Comparison of ENCODE assay signal across 9 cellular contexts in genomic region chr6:85405175-85405852, GRCh38. TPM values are rescaled to one million over a fixed set of nuclear protein-coding genes. Genes with fewer than 3 reads are reported as not detected.
DNase-seq lines count a peak whose midpoint lies in the region; ATAC-seq, FAIRE-seq and TF ChIP-seq lines count a peak whose summit lies in the region.
"Had no signal": no experiment of that assay in that cellular context is flagged by ENCODE, and none has a peak within 500 bp of the region (broad histone marks: within the 10 kb centered on the region; RNA-seq: fewer than 3 reads in every experiment).

No MANE protein-coding gene starts in this region.

- no peak overlapping the region for H2AK5ac ChIP-seq in H1 (ENCODE audit: low read depth, low read length)

- TF ChIP-seq EP300 in H1 (IDR thresholded peaks at IDR 0.05; ENCODE audit: borderline replicate concordance in 1 of 2, low read depth in 2 of 2, low read length in 2 of 2) (no peak), stomach (IDR thresholded peaks at IDR 0.05) (no peak)

- peaks cover 50% of the 10 kb centered on the region for H3K4me1 Mint-ChIP-seq in T-helper 1 cell treated with Interleukin-12 subunit alpha and Interleukin-12 subunit beta and Interleukin-4 antibody, amounts not matched to agents 30 μg/mL and 1 μg/mL, for 36 hours (ENCODE audit: low read depth)

- no peak overlapping the region for H3K27ac ChIP-seq in H1 (ENCODE audit: low read depth, low read length)
- H3K27ac ChIP-seq in stomach: peak overlapping the region; percentile 66 to 84 (median 71)

- no peaks in the 10 kb centered on the region; a peak in 1 of 7 replicates for H3K27me3 ChIP-seq in H1 (replicated peaks in 1 of 4; ENCODE audit: control insufficient read depth in 3 of 4, extremely low read depth in 1 of 4, insufficient read depth in 3 of 4, low read length in 3 of 4)
- no peaks in the 10 kb centered on the region for H3K27me3 ChIP-seq in stomach

- H3K27ac Mint-ChIP-seq in T-helper 1 cell treated with Interleukin-12 subunit alpha and Interleukin-12 subunit beta and Interleukin-4 antibody, amounts not matched to agents 30 μg/mL and 1 μg/mL, for 36 hours: peak overlapping the region; percentile 88

- H3K23me2 ChIP-seq in H1 (ENCODE audit: low read depth, low read length): no peaks in the 10 kb centered on the region

- H3K27me3 Mint-ChIP-seq in T-helper 1 cell treated with Interleukin-12 subunit alpha and Interleukin-12 subunit beta and Interleukin-4 antibody, amounts not matched to agents 30 μg/mL and 1 μg/mL, for 36 hours (ENCODE audit: low read depth): no peaks in the 10 kb centered on the region

- H3K9ac ChIP-seq in H1 (replicated peaks in 1 of 4; ENCODE audit: extremely low read depth in 1 of 4, low read depth in 3 of 4, low read length in 3 of 4): no peak overlapping the region

- H3K4me1 ChIP-seq in H1 (replicated peaks in 1 of 4; ENCODE audit: control insufficient read depth in 3 of 4, insufficient read depth in 4 of 4, low read length in 3 of 4) (peaks cover 0 to 8% (median 4%) of the 10 kb centered on the region in 4 experiments; a peak in 3 of 7 replicates), stomach (peaks cover 26 to 46% (median 37%) of the 10 kb centered on the region in 4 donors)

- no peak for FAIRE-seq in H1 (lab: Jason Lieb, UNC)
- FAIRE-seq: A204.1 had no signal

- H3K9me3 ChIP-seq in H1 (ENCODE audit: insufficient read depth in 2 of 2, low read depth in 1 of 2, low read length in 1 of 2) (no peaks in the 10 kb centered on the region), stomach (no peaks in the 10 kb centered on the region)

- no peak for TF ChIP-seq POLR2A in H1 (IDR thresholded peaks at IDR 0.05; ENCODE audit: control extremely low read depth in 1 of 2, low read depth in 2 of 2, low read length in 2 of 2)
- TF ChIP-seq POLR2A in stomach (IDR thresholded peaks at IDR 0.05): no peak

- H3K79me1 ChIP-seq in H1 (ENCODE audit: low read depth, low read length): no peaks in the 10 kb centered on the region

- peak; percentile 36 for ATAC-seq in HG03442 (IDR thresholded peaks at IDR 0.05; ENCODE audit: unreplicated experiment)

- no peaks in the 10 kb centered on the region for H3K79me2 ChIP-seq in H1 (ENCODE audit: control insufficient read depth in 1 of 2, insufficient read depth in 2 of 2, low read length in 2 of 2)

- TF ChIP-seq CTCF in H1 (IDR thresholded peaks at IDR 0.05; ENCODE audit: control extremely low read depth in 1 of 3, insufficient read depth in 1 of 3, low read depth in 1 of 3, low read length in 3 of 3): no peak
- TF ChIP-seq CTCF in stomach (IDR thresholded peaks at IDR 0.05): no peak

- no peak overlapping the region for H3K56ac ChIP-seq in H1 (replicated peaks; ENCODE audit: insufficient read length, low read depth, low read length)

- H2BK20ac ChIP-seq in H1 (ENCODE audit: low read length): no peak overlapping the region

- H3K4me3 ChIP-seq in H1 (ENCODE audit: extremely low read depth in 1 of 4, insufficient read depth in 2 of 4, low read depth in 3 of 4, low read length in 4 of 4) (no peak overlapping the region), stomach (no peak overlapping the region)

- peak overlapping the region; percentile 34 for H3K4me3 Mint-ChIP-seq in T-helper 1 cell treated with Interleukin-12 subunit alpha and Interleukin-12 subunit beta and Interleukin-4 antibody, amounts not matched to agents 30 μg/mL and 1 μg/mL, for 36 hours

- intact Hi-C loops in stomach (cut with DNase I; ENCODE audit: low total_unique reads): no loop called here

- H4K8ac ChIP-seq in H1 (ENCODE audit: extremely low read depth, insufficient read depth, low read length): no peak overlapping the region

- CTCF ChIA-PET in H1 (lab: Charles Lee; ENCODE audit: partially characterized antibody): interaction anchor here (1.5 kb wide), 1 partner anchor 78 kb away, joined by 10 read pairs; no protein-coding TSS in a partner anchor

- H3K36me3 Mint-ChIP-seq in T-helper 1 cell treated with Interleukin-12 subunit alpha and Interleukin-12 subunit beta and Interleukin-4 antibody, amounts not matched to agents 30 μg/mL and 1 μg/mL, for 36 hours (ENCODE audit: low read depth): no peaks in the 10 kb centered on the region

- H2BK15ac ChIP-seq in H1 (ENCODE audit: low read length): 0 out of 2 replicates have a peak overlapping the region, but pooled peaks have one; percentile 23

- no peak overlapping the region for H4K5ac ChIP-seq in H1 (ENCODE audit: insufficient read length, low read depth, low read length)

- no peak overlapping the region for H2BK120ac ChIP-seq in H1 (replicated peaks; ENCODE audit: low read depth, low read length)

- POLR2A ChIA-PET in H1 (lab: Charles Lee; ENCODE audit: partially characterized antibody): interaction anchor here (0.7 kb wide), 1 partner anchor 54 kb away, joined by 3 read pairs; no protein-coding TSS in a partner anchor

- WGBS in H1 (ENCODE audit: extremely low coverage in 1 of 2, insufficient coverage in 1 of 2, insufficient read length in 1 of 2, insufficient replicate concordance in 2 of 2, low coverage in 1 of 2, low lambda C conversion rate in 2 of 2, missing lambda C conversion rate in 1 of 2), 2 experiments: 88% methylated on average over 3 of the region's 3 CpGs; no CpG with 5 or more reads in 1 of the 2 experiments
- 10 to 34% (median 31%) methylated on average over 3 of the region's 3 CpGs for WGBS in stomach, 5 donors

- no peaks in the 10 kb centered on the region for H3K9me3 Mint-ChIP-seq in T-helper 1 cell treated with Interleukin-12 subunit alpha and Interleukin-12 subunit beta and Interleukin-4 antibody, amounts not matched to agents 30 μg/mL and 1 μg/mL, for 36 hours

- H3K18ac ChIP-seq in H1 (ENCODE audit: extremely low read depth, low read length): no peak overlapping the region

- H3K14ac ChIP-seq in H1 (ENCODE audit: insufficient read length): no peak overlapping the region

- TF ChIP-seq RAD21 in H1 (IDR thresholded peaks at IDR 0.05 in 1 of 2, conservative IDR thresholded peaks at IDR 0.05 in 1 of 2; ENCODE audit: low read depth in 2 of 2, low read length in 2 of 2): no peak

- no peak overlapping the region for H4K91ac ChIP-seq in H1 (replicated peaks; ENCODE audit: insufficient read length, low read length)

- H3K4me2 ChIP-seq in H1 (ENCODE audit: insufficient read depth in 1 of 2, low read depth in 2 of 2, low read length in 2 of 2): no peak overlapping the region

- H3K36me3 ChIP-seq in H1 (ENCODE audit: control insufficient read depth in 2 of 4, insufficient read depth in 4 of 4, low read length in 3 of 4): no peaks in the 10 kb centered on the region
- no peaks in the 10 kb centered on the region for H3K36me3 ChIP-seq in stomach

- DNase-seq in T-helper 1 cell: no peak
- no peak for DNase-seq in H1 (ENCODE audit: low read depth in 1 of 2, low spot score in 2 of 2)
- peak; percentile 37 for DNase-seq in stomach
- no peak for DNase-seq in activated CD4-positive, alpha-beta T cell treated with anti-CD3 and anti-CD28 coated beads for 1 hour
- no peak for DNase-seq in activated CD4-positive, alpha-beta T cell treated with anti-CD3 and anti-CD28 coated beads for 4 hours
- no peak for DNase-seq in NCI-H345 treated with DMSO at 0.1 percent for 48 hours (lab: John Stamatoyannopoulos, UW; ENCODE audit: unreplicated experiment)

- no peak overlapping the region for H2BK5ac ChIP-seq in H1 (ENCODE audit: low read depth, low read length)

- no peak overlapping the region for H3K23ac ChIP-seq in H1 (ENCODE audit: insufficient read length)

- 0 out of 2 replicates have a peak overlapping the region, but pooled peaks have one; percentile 51 for H2BK12ac ChIP-seq in H1 (ENCODE audit: low read depth, low read length)

- no peaks in the 10 kb centered on the region for H4K20me1 ChIP-seq in H1 (replicated peaks in 1 of 2; ENCODE audit: control insufficient read depth in 1 of 2, insufficient read depth in 2 of 2, low read length in 2 of 2)

- H3K4ac ChIP-seq in H1 (replicated peaks; ENCODE audit: insufficient read length, low read depth, low read length): no peak overlapping the region

- no peak overlapping the region for H2AFZ ChIP-seq in H1 (ENCODE audit: low read length)

TF ChIP-seq in H1, 55 proteins besides CTCF, POLR2A, EP300 and RAD21 (continues in another document):
- TF ChIP-seq TEAD4 (IDR thresholded peaks at IDR 0.05; ENCODE audit: low read depth, low read length) (no peak), RXRA (IDR thresholded peaks at IDR 0.05; ENCODE audit: insufficient read depth, low read depth, low read length) (no peak), HDAC6 (IDR thresholded peaks at IDR 0.05; ENCODE audit: low read depth, low read length) (no peak), SP4 (IDR thresholded peaks at IDR 0.05; ENCODE audit: low read length) (no peak), BCL11A (IDR thresholded peaks at IDR 0.05; ENCODE audit: low read depth in 2 of 2, low read length in 2 of 2) (no peak), SP2 (IDR thresholded peaks at IDR 0.05; ENCODE audit: low read length) (no peak), NANOG (IDR thresholded peaks at IDR 0.05; ENCODE audit: insufficient read depth, low read depth, low read length, poor library complexity, severe bottlenecking) (no peak), SP1 (IDR thresholded peaks at IDR 0.05; ENCODE audit: low read depth, low read length) (no peak), JUND (IDR thresholded peaks at IDR 0.05; ENCODE audit: low read length) (no peak), YY1 (IDR thresholded peaks at IDR 0.05; ENCODE audit: low read depth, low read length) (no peak), BRCA1 (IDR thresholded peaks at IDR 0.05; ENCODE audit: low read depth, low read length) (no peak), EGR1 (IDR thresholded peaks at IDR 0.05; ENCODE audit: borderline replicate concordance, low read depth, low read length) (no peak), CEBPB (IDR thresholded peaks at IDR 0.05; ENCODE audit: low read depth, low read length) (no peak)
- TF ChIP-seq, protein P1, sequence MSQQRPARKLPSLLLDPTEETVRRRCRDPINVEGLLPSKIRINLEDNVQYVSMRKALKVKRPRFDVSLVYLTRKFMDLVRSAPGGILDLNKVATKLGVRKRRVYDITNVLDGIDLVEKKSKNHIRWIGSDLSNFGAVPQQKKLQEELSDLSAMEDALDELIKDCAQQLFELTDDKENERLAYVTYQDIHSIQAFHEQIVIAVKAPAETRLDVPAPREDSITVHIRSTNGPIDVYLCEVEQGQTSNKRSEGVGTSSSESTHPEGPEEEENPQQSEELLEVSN (IDR thresholded peaks at IDR 0.05): no peak

RNA-seq across cellular contexts. Expression of gene NT5E, which starts 44.6 kb away (rescaled TPM):
- 1.1 and 1.5 TPM in 2 replicates for total RNA-seq in H1 (2021; fragmentation: NEBNext Ultra II Directional; extraction: Animal tissue kit (Norgen Biotek cat#: 25700))
- polyA plus RNA-seq in H1 (2011; rRNA removed) (0.74 and 1.3 TPM in 2 replicates), stomach (1 to 10 TPM; 2.9 to 4.1 (median 2.9) TPM)
- 0.61 TPM for polyA plus RNA-seq in H1 (2011; cell fraction: cytosol; rRNA removed)
- polyA plus RNA-seq in H1 (2011; cell fraction: nucleus; rRNA removed): 1.7 TPM
- 0.68 to 1.6 TPM (median 0.88 TPM) in 4 replicates for polyA plus RNA-seq in H1 (2012, experiment 1 of 2)
- 0.22 TPM for polyA plus RNA-seq in H1 (2012, experiment 2 of 2)
- 3.0 TPM for polyA plus RNA-seq in H1 (2013, experiment 1 of 2)
- 3.1 TPM for polyA plus RNA-seq in H1 (2013, experiment 2 of 2)
- 0.38 and 2.9 TPM in 2 replicates for polyA minus RNA-seq in H1 (2011; rRNA and poly(A)+ RNA removed)
- polyA minus RNA-seq in H1 (2011; cell fraction: cytosol; rRNA and poly(A)+ RNA removed): not detected
- polyA minus RNA-seq in H1 (2011; cell fraction: nucleus; rRNA and poly(A)+ RNA removed): 1.3 TPM
- 10 to 100 TPM in 3 of 5 donors, 1 to 10 TPM in 2; 6.8 to 18.8 (median 16.0) TPM for total RNA-seq in stomach
